In the genomic region with DNA sequence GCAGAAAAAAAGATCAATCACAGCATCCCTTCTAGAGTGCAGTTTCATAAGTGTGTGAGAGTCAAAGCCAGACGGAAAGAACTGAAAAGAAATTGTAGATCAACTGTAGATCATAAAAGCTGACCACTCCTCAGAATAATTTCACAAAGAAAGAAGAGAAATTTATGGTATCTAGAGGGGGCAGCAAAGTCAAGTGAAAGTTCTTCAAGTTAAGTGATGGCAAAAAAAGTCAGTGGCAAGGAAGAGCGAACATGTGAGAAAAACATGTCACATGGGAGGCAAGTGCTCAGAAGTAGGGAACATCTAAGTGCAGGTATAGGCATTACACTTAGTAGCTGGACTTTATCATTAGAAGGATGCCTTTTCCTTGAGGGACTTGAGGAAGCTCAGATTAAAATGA, we compare ENCODE assay signal across 22 cellular contexts.
"Had no signal": no experiment of that assay in that cellular context is flagged by ENCODE, and none has a peak within 500 bp of the region (broad histone marks: within the 10 kb centered on the region; RNA-seq: fewer than 3 reads in every experiment).

No MANE protein-coding gene starts in this region.

- H3K36me3 ChIP-seq: heart right ventricle, neural progenitor cell, ovary, right atrium auricular region, sigmoid colon, tibial nerve, upper lobe of right lung, vagina had no signal

- H3K9me3 ChIP-seq: ovary, right atrium auricular region, sigmoid colon, testis, tibial nerve, upper lobe of right lung, vagina had no signal

- H3K4me3 Mint-ChIP-seq: mesothelial cell of epicardium; natural killer cell treated with Interleukin-12 subunit alpha and Interleukin-12 subunit beta and Interleukin-15 and Interleukin-18, amount 100 ng/mL, for 72 hours; neural progenitor cell; stimulated activated naive B cell treated with anti-CD40 and anti-IgM and Interleukin-4, amounts not matched to agents 10 μg/mL and 1 μg/mL and 100 μg/mL, for 72 hours; stimulated activated naive CD8-positive, alpha-beta T cell treated with anti-CD3 and anti-CD28 coated beads, Interleukin-15, amount 100 ng/mL, for 72 hours had no signal

- H3K9ac ChIP-seq: neural progenitor cell had no signal

- H3K27ac ChIP-seq: heart right ventricle, neural progenitor cell, ovary, right atrium auricular region, sigmoid colon, skin epidermis, testis, tibial nerve, upper lobe of right lung, vagina had no signal

- H2AFZ ChIP-seq: neural progenitor cell had no signal

- H3K4me3 ChIP-seq: heart right ventricle, neural progenitor cell, ovary, right atrium auricular region, sigmoid colon, skin epidermis, testis, tibial nerve, upper lobe of right lung, vagina had no signal

- H3K9me3 Mint-ChIP-seq: neural progenitor cell had no signal

- H3K4me1 ChIP-seq: heart right ventricle, neural progenitor cell, right atrium auricular region, sigmoid colon, testis, tibial nerve, upper lobe of right lung, vagina had no signal

- H3K36me3 Mint-ChIP-seq: mesothelial cell of epicardium; natural killer cell treated with Interleukin-12 subunit alpha and Interleukin-12 subunit beta and Interleukin-15 and Interleukin-18, amount 100 ng/mL, for 72 hours; neural progenitor cell; stimulated activated naive B cell treated with anti-CD40 and anti-IgM and Interleukin-4, amounts not matched to agents 10 μg/mL and 1 μg/mL and 100 μg/mL, for 72 hours had no signal

- H3K27me3 Mint-ChIP-seq: natural killer cell treated with Interleukin-12 subunit alpha and Interleukin-12 subunit beta and Interleukin-15 and Interleukin-18, amount 100 ng/mL, for 72 hours; stimulated activated naive B cell treated with anti-CD40 and anti-IgM and Interleukin-4, amounts not matched to agents 10 μg/mL and 1 μg/mL and 100 μg/mL, for 72 hours; stimulated activated naive CD8-positive, alpha-beta T cell treated with anti-CD3 and anti-CD28 coated beads, Interleukin-15, amount 100 ng/mL, for 72 hours had no signal

- H3K27ac Mint-ChIP-seq: mesothelial cell of epicardium; natural killer cell treated with Interleukin-12 subunit alpha and Interleukin-12 subunit beta and Interleukin-15 and Interleukin-18, amount 100 ng/mL, for 72 hours; neural progenitor cell; stimulated activated naive B cell treated with anti-CD40 and anti-IgM and Interleukin-4, amounts not matched to agents 10 μg/mL and 1 μg/mL and 100 μg/mL, for 72 hours; stimulated activated naive CD8-positive, alpha-beta T cell treated with anti-CD3 and anti-CD28 coated beads, Interleukin-15, amount 100 ng/mL, for 72 hours had no signal

- DNase-seq: effector CD4-positive, alpha-beta T cell; heart right ventricle; hypothalamus; islet precursor cell; mammary epithelial cell; nucleus accumbens; ovary; sigmoid colon; stimulated activated CD4-positive, alpha-beta T cell treated with anti-CD3 and anti-CD28 coated beads, Interleukin-2, amount 100 ng/mL, for 24 hours; stimulated activated CD4-positive, alpha-beta T cell treated with anti-CD3 and anti-CD28 coated beads, Interleukin-4, amount 100 ng/mL, for 4 hours; stimulated activated naive B cell treated with anti-CD40 and anti-IgM and Interleukin-4, amounts not matched to agents 10 μg/mL and 1 μg/mL and 100 μg/mL, for 72 hours; stimulated activated naive CD8-positive, alpha-beta T cell treated with anti-CD3 and anti-CD28 coated beads, Interleukin-15, amount 100 ng/mL, for 72 hours; testis; upper lobe of right lung had no signal

- H3K4me2 ChIP-seq: neural progenitor cell had no signal

- H3K27me3 ChIP-seq: heart right ventricle, neural progenitor cell, ovary, right atrium auricular region, sigmoid colon, testis, tibial nerve, vagina had no signal

- H3K4me1 Mint-ChIP-seq: mesothelial cell of epicardium; neural progenitor cell; stimulated activated naive B cell treated with anti-CD40 and anti-IgM and Interleukin-4, amounts not matched to agents 10 μg/mL and 1 μg/mL and 100 μg/mL, for 72 hours; stimulated activated naive CD8-positive, alpha-beta T cell treated with anti-CD3 and anti-CD28 coated beads, Interleukin-15, amount 100 ng/mL, for 72 hours had no signal

- ATAC-seq: heart right ventricle; left lobe of liver; natural killer cell treated with Interleukin-12 subunit alpha and Interleukin-12 subunit beta and Interleukin-15 and Interleukin-18, amount 100 ng/mL, for 72 hours; stimulated activated naive B cell treated with anti-CD40 and anti-IgM and Interleukin-4, amounts not matched to agents 10 μg/mL and 1 μg/mL and 100 μg/mL, for 72 hours; stimulated activated naive CD8-positive, alpha-beta T cell treated with anti-CD3 and anti-CD28 coated beads, Interleukin-15, amount 100 ng/mL, for 72 hours; upper lobe of right lung had no signal
